13 cellular contexts compared by ENCODE assay signal in genomic region chr2:239113164-239113563, GRCh38.
DNase-seq lines count a peak whose midpoint lies in the region; ATAC-seq and TF ChIP-seq lines count a peak whose summit lies in the region.
"Had no signal": no experiment of that assay in that cellular context is flagged by ENCODE, and none has a peak within 500 bp of the region (broad histone marks: within the 10 kb centered on the region; RNA-seq: fewer than 3 reads in every experiment).

No MANE protein-coding gene starts in this region.

- no peak overlapping the region for H3K9ac ChIP-seq in rectal smooth muscle tissue (ENCODE audit: low read length)

- DNase-seq in CMK (ENCODE audit: low read depth) (peak; percentile 53), astrocyte of the hippocampus (ENCODE audit: low read depth, low spot score) (peak; percentile 50), right atrium auricular region (ENCODE audit: low spot score) (no peak), DMS153 treated with DMSO at 0.1 percent for 48 hours (lab: John Stamatoyannopoulos, UW; ENCODE audit: unreplicated experiment) (no peak)
- DNase-seq: amniotic stem cell, islet precursor cell, NCI-H1092 treated with DMSO at 0.1 percent for 48 hours, posterior cingulate gyrus, tibial artery had no signal

- H3K9me3 ChIP-seq in right atrium auricular region: no peaks in the 10 kb centered on the region
- H3K9me3 ChIP-seq: tibial artery had no signal

- H3K4me3 ChIP-seq in right atrium auricular region (no peak overlapping the region), rectal smooth muscle tissue (ENCODE audit: low read length) (no peak overlapping the region)
- H3K4me3 ChIP-seq: tibial artery had no signal

- TF ChIP-seq CTCF in right atrium auricular region (IDR thresholded peaks at IDR 0.05): no peak

- peak overlapping the region; percentile 10 for H3K27ac ChIP-seq in right atrium auricular region
- peak overlapping the region; percentile 93 for H3K27ac ChIP-seq in rectal smooth muscle tissue (ENCODE audit: low read depth, low read length)
- H3K27ac ChIP-seq: tibial artery had no signal

- ATAC-seq in esophagus mucosa (no peak), HG02870 (IDR thresholded peaks at IDR 0.05; ENCODE audit: unreplicated experiment) (no peak), SK-N-SH treated with all-trans-retinoic acid at 6 μM for 48 hours (no peak; the same call in 2 of the 3 replicates)

- no peaks in the 10 kb centered on the region for H3K27me3 ChIP-seq in right atrium auricular region
- no peaks in the 10 kb centered on the region for H3K27me3 ChIP-seq in rectal smooth muscle tissue (ENCODE audit: control insufficient read depth, insufficient read depth, low read length)
- H3K27me3 ChIP-seq: tibial artery had no signal

- H3K36me3 ChIP-seq in right atrium auricular region (peaks cover 30% of the 10 kb centered on the region), rectal smooth muscle tissue (ENCODE audit: control insufficient read depth, insufficient read depth, low read length) (peaks cover 11% of the 10 kb centered on the region)

- H3K4me1 ChIP-seq in right atrium auricular region (peaks cover 0 to 22% of the 10 kb centered on the region in 2 donors), rectal smooth muscle tissue (ENCODE audit: control insufficient read depth, insufficient read depth, low read length) (peaks cover 47% of the 10 kb centered on the region)
- H3K4me1 ChIP-seq: tibial artery had no signal

TF ChIP-seq in SK-N-SH treated with all-trans-retinoic acid at 6 μM for 48 hours, 23 proteins besides CTCF, POLR2A, EP300 and RAD21:
- no peak for TF ChIP-seq RARB (CRISPR knock-in tag; IDR thresholded peaks at IDR 0.05)
- TF ChIP-seq PATZ1 (CRISPR knock-in tag; IDR thresholded peaks at IDR 0.05; ENCODE audit: borderline replicate concordance): no peak
- no peak for TF ChIP-seq GLIS3 (CRISPR knock-in tag; IDR thresholded peaks at IDR 0.05)
- no peak for TF ChIP-seq ARNTL (CRISPR knock-in tag; IDR thresholded peaks at IDR 0.05; ENCODE audit: borderline replicate concordance, low read depth)
- no peak for TF ChIP-seq ZFP30 (CRISPR knock-in tag; IDR thresholded peaks at IDR 0.05)
- TF ChIP-seq TCF4 (CRISPR knock-in tag; IDR thresholded peaks at IDR 0.05; ENCODE audit: borderline replicate concordance): no peak
- TF ChIP-seq PPARA (CRISPR knock-in tag; IDR thresholded peaks at IDR 0.05; ENCODE audit: borderline replicate concordance): no peak
- no peak for TF ChIP-seq ZC3H10 (CRISPR knock-in tag; IDR thresholded peaks at IDR 0.05)
- TF ChIP-seq ZNF8 (CRISPR knock-in tag; IDR thresholded peaks at IDR 0.05): no peak
- no peak for TF ChIP-seq CSRNP3 (CRISPR knock-in tag; IDR thresholded peaks at IDR 0.05)

Comparison
In these comparisons a context has a peak if more than half of its experiments do, and no peak if none do; other contexts are left out.
1. DNase-seq: peak in CMK (single experiment) and astrocyte of the hippocampus (single experiment); none in right atrium auricular region (single experiment) and DMS153 treated with DMSO at 0.1 percent for 48 hours (single experiment).